In genomic region chr15:63276342-63277043, GRCh38 we compare ENCODE assay signal across 7 cellular contexts. TPM values are rescaled to one million over a fixed set of nuclear protein-coding genes. Genes with fewer than 3 reads are reported as not detected.
DNase-seq lines count a peak whose midpoint lies in the region; TF ChIP-seq lines count a peak whose summit lies in the region.

No MANE protein-coding gene starts in this region.

- peak overlapping the region; percentile 63 for H3K27ac ChIP-seq in GM23248
- 0 out of 2 replicates have a peak overlapping the region, but pooled peaks have one; percentile 15 for H3K27ac ChIP-seq in OCI-LY3 (ENCODE audit: low read length)
- peak overlapping the region; percentile 24 for H3K27ac ChIP-seq in neural cell (ENCODE audit: low read length)

- H3F3A ChIP-seq in GM23248 (ENCODE audit: insufficient read depth) (peaks cover 19% of the 10 kb centered on the region), neural cell (ENCODE audit: insufficient read depth, low read length, poor library complexity, severe bottlenecking) (peaks cover 8% of the 10 kb centered on the region)

- no peaks in the 10 kb centered on the region for H3K79me2 ChIP-seq in GM23248 (ENCODE audit: insufficient read depth)
- H3K79me2 ChIP-seq in OCI-LY3 (ENCODE audit: low read length), result no peaks in the 10 kb centered on the region
- no peaks in the 10 kb centered on the region for H3K79me2 ChIP-seq in neural cell (replicated peaks; ENCODE audit: insufficient read depth, low read length)

- WGBS in GM23248 (ENCODE audit: low coverage in 1 of 2, low lambda C conversion rate in 2 of 2, missing lambda C conversion rate in 2 of 2), 2 experiments, result 27% methylated on average over 11 of the region's 11 CpGs

- peaks cover 3% of the 10 kb centered on the region for H3K36me3 Mint-ChIP-seq in endothelial cell (ENCODE audit: low read depth, unreplicated experiment)

- no peaks in the 10 kb centered on the region for H3K9me2 ChIP-seq in GM23248 (ENCODE audit: insufficient read depth)
- no peaks in the 10 kb centered on the region for H3K9me2 ChIP-seq in neural cell (ENCODE audit: insufficient read depth, low read length)

- H3K4me3 ChIP-seq in GM23248 (peak overlapping the region; percentile 74), OCI-LY3 (ENCODE audit: low read length) (peak overlapping the region; percentile 80), neural cell (ENCODE audit: low read length) (peak overlapping the region; percentile 90)

- DNase-seq in GM23248, result no peak
- DNase-seq in endothelial cell (ENCODE audit: low spot score), result no peak
- DNase-seq in activated CD8-positive, alpha-beta memory T cell treated with anti-CD3 and anti-CD28 coated beads for 24 hours, result no peak
- no peak for DNase-seq in NCI-H2029 treated with DMSO at 0.1 percent for 48 hours (lab: John Stamatoyannopoulos, UW)
- DNase-seq in NCI-H1092 (lab: John Stamatoyannopoulos, UW), result no peak

- TF ChIP-seq EP300 in neural cell (conservative IDR thresholded peaks at IDR 0.05; ENCODE audit: poor library complexity, severe bottlenecking), result no peak

- H3K4me3 Mint-ChIP-seq in endothelial cell (ENCODE audit: unreplicated experiment), result peak overlapping the region; percentile 90

- peaks cover 10% of the 10 kb centered on the region for H3K4me1 Mint-ChIP-seq in endothelial cell (ENCODE audit: unreplicated experiment)

- H3K4me1 ChIP-seq in GM23248 (ENCODE audit: insufficient read depth) (peaks cover 14% of the 10 kb centered on the region), OCI-LY3 (ENCODE audit: low read length) (peaks cover 11% of the 10 kb centered on the region; the same call in 1 of the 2 replicates)

- no peak for TF ChIP-seq RAD21 in neural cell (conservative IDR thresholded peaks at IDR 0.05)

- in situ Hi-C loops in GM23248 (cut with MboI), result no loop called here

- H3K27me3 ChIP-seq in GM23248 (replicated peaks; ENCODE audit: insufficient read depth) (no peaks in the 10 kb centered on the region), OCI-LY3 (ENCODE audit: low read depth, low read length) (no peaks in the 10 kb centered on the region), neural cell (ENCODE audit: insufficient read depth, low read depth, low read length) (no peaks in the 10 kb centered on the region)

- H3K36me3 ChIP-seq in GM23248 (ENCODE audit: low read depth) (peaks cover 4% of the 10 kb centered on the region), OCI-LY3 (replicated peaks; ENCODE audit: low read depth, low read length) (peaks cover 3% of the 10 kb centered on the region), neural cell (ENCODE audit: insufficient read depth, low read length) (no peaks in the 10 kb centered on the region)

- H3K4me2 ChIP-seq in GM23248 (ENCODE audit: unreplicated experiment) (peak overlapping the region; percentile 90), OCI-LY3 (ENCODE audit: low read length) (peak overlapping the region; percentile 75), neural cell (ENCODE audit: low read length) (peak overlapping the region; percentile 79)

- no peaks in the 10 kb centered on the region for H3K9me3 ChIP-seq in GM23248 (ENCODE audit: low read depth)
- no peaks in the 10 kb centered on the region for H3K9me3 ChIP-seq in OCI-LY3 (ENCODE audit: insufficient read depth, low read length)
- no peaks in the 10 kb centered on the region for H3K9me3 ChIP-seq in neural cell (ENCODE audit: low read length)

- H3K9me3 Mint-ChIP-seq in endothelial cell (ENCODE audit: unreplicated experiment), result no peaks in the 10 kb centered on the region

- peak overlapping the region; percentile 12 for H3K27ac Mint-ChIP-seq in endothelial cell (ENCODE audit: unreplicated experiment)

- H4K20me1 ChIP-seq in GM23248 (ENCODE audit: insufficient read depth) (no peaks in the 10 kb centered on the region), OCI-LY3 (ENCODE audit: insufficient read depth, low read length) (no peaks in the 10 kb centered on the region), neural cell (ENCODE audit: insufficient read depth) (no peaks in the 10 kb centered on the region)

- TF ChIP-seq CTCF in OCI-LY3 (IDR thresholded peaks at IDR 0.05; ENCODE audit: low read depth, low read length) (no peak), endothelial cell (IDR thresholded peaks at IDR 0.05; ENCODE audit: unreplicated experiment) (no peak), neural cell (IDR thresholded peaks at IDR 0.05; ENCODE audit: poor library complexity, severe bottlenecking) (no peak)

- H3K9ac ChIP-seq in GM23248, result peak overlapping the region; percentile 87
- H3K9ac ChIP-seq in OCI-LY3 (ENCODE audit: low read length), result peak overlapping the region; percentile 71
- H3K9ac ChIP-seq in neural cell (ENCODE audit: low read length), result peak overlapping the region; percentile 66

- no peaks in the 10 kb centered on the region for H3K27me3 Mint-ChIP-seq in endothelial cell (ENCODE audit: unreplicated experiment)

- H2AFZ ChIP-seq in GM23248 (peak overlapping the region; percentile 80), OCI-LY3 (ENCODE audit: low read depth, low read length) (peak overlapping the region; percentile 27; the same call in 1 of the 2 replicates), neural cell (ENCODE audit: low read depth, low read length) (peak overlapping the region; percentile 6)

TF ChIP-seq in neural cell, 6 proteins besides CTCF, POLR2A, EP300 and RAD21:
- TF ChIP-seq EZH2 (IDR thresholded peaks at IDR 0.05; ENCODE audit: borderline replicate concordance, insufficient read depth, low read length, poor library complexity, severe bottlenecking), result no peak
- TF ChIP-seq REST (IDR thresholded peaks at IDR 0.05; ENCODE audit: borderline replicate concordance), result no peak
- no peak for TF ChIP-seq MXI1 (conservative IDR thresholded peaks at IDR 0.05; ENCODE audit: poor library complexity, severe bottlenecking)
- no peak for TF ChIP-seq POLR2AphosphoS5 (IDR thresholded peaks at IDR 0.05)
- TF ChIP-seq TAF1 (IDR thresholded peaks at IDR 0.05; ENCODE audit: low read depth), result no peak
- TF ChIP-seq SMC3 (conservative IDR thresholded peaks at IDR 0.05; ENCODE audit: poor library complexity), result no peak

RNA-seq across cellular contexts. Expression of gene APH1B, which starts 0.9 kb away (rescaled TPM):
- 15.8 and 18.6 TPM in 2 replicates for total RNA-seq in GM23248 (2014; rRNA removed; shearing (Covaris generic))
- polyA plus RNA-seq in GM23248 (2016; fragmentation: Nextera tagmentation; extraction: Ambion mirVana) (40.5 and 43.2 TPM in 2 replicates), neural cell (13.2 and 14.6 TPM in 2 replicates)
- total RNA-seq in endothelial cell (ENCODE audit: unreplicated experiment), result 26.3 TPM
- polyA minus RNA-seq in neural cell, result 15.5 and 17.3 TPM in 2 replicates

Comparison
In these comparisons a context has a peak if more than half of its experiments do, and no peak if none do; other contexts are left out.
1. H2AFZ ChIP-seq: peak in every context shown above with its lines; median percentile 80 in GM23248; 27 in OCI-LY3; 6 in neural cell.